In the genomic region with DNA sequence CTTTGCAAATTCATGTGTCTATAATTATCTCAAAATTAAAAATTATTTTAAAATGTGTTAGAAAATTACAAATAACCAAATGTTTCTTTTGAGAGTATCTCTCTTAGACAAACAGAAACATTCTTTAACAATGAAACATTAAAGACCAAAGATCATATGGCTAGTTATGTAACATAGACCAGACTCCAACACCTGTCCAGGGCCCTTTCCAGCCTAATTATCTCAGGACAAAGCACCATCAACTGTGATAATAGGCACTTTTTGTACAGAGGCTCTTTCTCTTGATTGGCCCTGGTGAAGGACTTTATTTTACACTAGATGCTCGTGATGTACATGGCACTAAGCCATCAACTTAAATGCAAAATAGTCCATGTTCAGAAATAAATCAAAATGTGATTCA, we compare ENCODE assay signal across 19 cellular contexts. TPM values are rescaled to one million over a fixed set of nuclear protein-coding genes. Genes with fewer than 3 reads are reported as not detected.
DNase-seq lines count a peak whose midpoint lies in the region; ATAC-seq and TF ChIP-seq lines count a peak whose summit lies in the region.
"Had no signal": no experiment of that assay in that cellular context is flagged by ENCODE, and none has a peak within 500 bp of the region (broad histone marks: within the 10 kb centered on the region; RNA-seq: fewer than 3 reads in every experiment).

No MANE protein-coding gene starts in this region.

- intact Hi-C loops in left ventricle myocardium inferior (cut with micrococcal nuclease) = loop anchor here (10.0 kb wide), 1 partner anchor 46 kb away; no protein-coding TSS in a partner anchor

- H3K36me3 Mint-ChIP-seq in osteocyte (ENCODE audit: unreplicated experiment) = no peaks in the 10 kb centered on the region
- no peaks in the 10 kb centered on the region for H3K36me3 Mint-ChIP-seq in activated naive CD8-positive, alpha-beta T cell treated with anti-CD3 and anti-CD28 coated beads, Interleukin-2, amount 50 U/mL, for 24 hours (ENCODE audit: low read depth)

- no peak overlapping the region for H3K27ac ChIP-seq in left ventricle myocardium inferior (replicated peaks)
- H3K27ac ChIP-seq: BLaER1, GM23248, SJCRH30 had no signal

- peaks cover 11% of the 10 kb centered on the region for H3K27me3 ChIP-seq in left ventricle myocardium inferior (ENCODE audit: low read depth)
- H3K27me3 ChIP-seq: SJCRH30 had no signal

- H3K4me3 Mint-ChIP-seq in osteocyte (ENCODE audit: unreplicated experiment) = no peak overlapping the region
- H3K4me3 Mint-ChIP-seq in activated naive CD8-positive, alpha-beta T cell treated with anti-CD3 and anti-CD28 coated beads, Interleukin-2, amount 50 U/mL, for 24 hours = no peak overlapping the region
- H3K4me3 Mint-ChIP-seq: CD8-positive, alpha-beta T cell had no signal

- H3K9me3 ChIP-seq in left ventricle myocardium inferior (replicated peaks) = no peaks in the 10 kb centered on the region
- H3K9me3 ChIP-seq: SJCRH30 had no signal

- H3K9me3 Mint-ChIP-seq in osteocyte (ENCODE audit: unreplicated experiment) = no peaks in the 10 kb centered on the region
- no peaks in the 10 kb centered on the region for H3K9me3 Mint-ChIP-seq in activated naive CD8-positive, alpha-beta T cell treated with anti-CD3 and anti-CD28 coated beads, Interleukin-2, amount 50 U/mL, for 24 hours
- H3K9me3 Mint-ChIP-seq: CD8-positive, alpha-beta T cell had no signal

- peaks cover 39% of the 10 kb centered on the region for H3K4me1 Mint-ChIP-seq in osteocyte (ENCODE audit: unreplicated experiment)
- peaks cover 4% of the 10 kb centered on the region for H3K4me1 Mint-ChIP-seq in activated naive CD8-positive, alpha-beta T cell treated with anti-CD3 and anti-CD28 coated beads, Interleukin-2, amount 50 U/mL, for 24 hours

- DNase-seq in NCI-H1436 treated with DMSO at 0.1 percent for 48 hours (lab: John Stamatoyannopoulos, UW) (peak; percentile 16), NCI-H1436 (lab: John Stamatoyannopoulos, UW) (no peak), NCI-H1105 treated with DMSO at 0.1 percent for 48 hours (lab: John Stamatoyannopoulos, UW) (peak; percentile 63), NCI-H748 treated with DMSO at 0.1 percent for 48 hours (lab: John Stamatoyannopoulos, UW) (peak; percentile 12), osteocyte (ENCODE audit: extremely low spot score, unreplicated experiment) (no peak), left ventricle myocardium inferior (no peak)
- no peak for DNase-seq in activated naive CD8-positive, alpha-beta T cell treated with anti-CD3 and anti-CD28 coated beads, Interleukin-2, amount 50 U/mL, for 24 hours
- DNase-seq: 8988T; CD8-positive, alpha-beta T cell; GF-D8; GM23248; NCI-H187 treated with DMSO at 0.1 percent for 48 hours; NCI-H226; NCI-H524 treated with DMSO at 0.1 percent for 48 hours; PC-3; SJCRH30 had no signal

- no peak overlapping the region for H3K4me3 ChIP-seq in left ventricle myocardium inferior
- H3K4me3 ChIP-seq: BLaER1, GM23248, SJCRH30 had no signal

- no peaks in the 10 kb centered on the region for H3K36me3 ChIP-seq in left ventricle myocardium inferior
- H3K36me3 ChIP-seq: BLaER1, SJCRH30 had no signal

- no peak for TF ChIP-seq CTCF in osteocyte (IDR thresholded peaks at IDR 0.05)
- TF ChIP-seq CTCF in left ventricle myocardium inferior (IDR thresholded peaks at IDR 0.05; ENCODE audit: borderline replicate concordance) = no peak

- H3K4me1 ChIP-seq in left ventricle myocardium inferior = peaks cover 6% of the 10 kb centered on the region
- H3K4me1 ChIP-seq: BLaER1, SJCRH30 had no signal

- no peaks in the 10 kb centered on the region for H3K27me3 Mint-ChIP-seq in osteocyte (ENCODE audit: unreplicated experiment)
- peaks cover 17% of the 10 kb centered on the region for H3K27me3 Mint-ChIP-seq in activated naive CD8-positive, alpha-beta T cell treated with anti-CD3 and anti-CD28 coated beads, Interleukin-2, amount 50 U/mL, for 24 hours

- H3K27ac Mint-ChIP-seq in osteocyte (ENCODE audit: unreplicated experiment) = peak overlapping the region; percentile 28
- no peak overlapping the region for H3K27ac Mint-ChIP-seq in activated naive CD8-positive, alpha-beta T cell treated with anti-CD3 and anti-CD28 coated beads, Interleukin-2, amount 50 U/mL, for 24 hours
- H3K27ac Mint-ChIP-seq: CD8-positive, alpha-beta T cell had no signal

- no peak for ATAC-seq in activated naive CD8-positive, alpha-beta T cell treated with anti-CD3 and anti-CD28 coated beads, Interleukin-2, amount 50 U/mL, for 24 hours
- ATAC-seq in HG03045 (IDR thresholded peaks at IDR 0.05; ENCODE audit: unreplicated experiment) = no peak
- ATAC-seq: CD8-positive, alpha-beta T cell; HCT116; PC-3 had no signal

RNA-seq across cellular contexts. Expression of gene PLEKHA7, which starts 5.0 kb away (rescaled TPM):
- total RNA-seq in osteocyte (14.9 and 15.6 TPM in 2 replicates), left ventricle myocardium inferior (33.2 TPM)
- total RNA-seq: SJCRH30 had no signal

RNA-seq across cellular contexts. Expression of gene RPS13, which starts 58.2 kb away (rescaled TPM):
- total RNA-seq in osteocyte (981 and 1,003 TPM in 2 replicates), left ventricle myocardium inferior (741 TPM)

Comparison
In these comparisons a context has a peak if more than half of its experiments do, and no peak if none do; other contexts are left out.
1. DNase-seq: peak in NCI-H1436 treated with DMSO at 0.1 percent for 48 hours (single experiment), NCI-H1105 treated with DMSO at 0.1 percent for 48 hours (single experiment) and NCI-H748 treated with DMSO at 0.1 percent for 48 hours (single experiment); none in NCI-H1436 (single experiment), osteocyte (single experiment), left ventricle myocardium inferior (single experiment) and activated naive CD8-positive, alpha-beta T cell treated with anti-CD3 and anti-CD28 coated beads, Interleukin-2, amount 50 U/mL, for 24 hours (single experiment).